Comparison of ENCODE assay signal across 8 cellular contexts in the genomic region with DNA sequence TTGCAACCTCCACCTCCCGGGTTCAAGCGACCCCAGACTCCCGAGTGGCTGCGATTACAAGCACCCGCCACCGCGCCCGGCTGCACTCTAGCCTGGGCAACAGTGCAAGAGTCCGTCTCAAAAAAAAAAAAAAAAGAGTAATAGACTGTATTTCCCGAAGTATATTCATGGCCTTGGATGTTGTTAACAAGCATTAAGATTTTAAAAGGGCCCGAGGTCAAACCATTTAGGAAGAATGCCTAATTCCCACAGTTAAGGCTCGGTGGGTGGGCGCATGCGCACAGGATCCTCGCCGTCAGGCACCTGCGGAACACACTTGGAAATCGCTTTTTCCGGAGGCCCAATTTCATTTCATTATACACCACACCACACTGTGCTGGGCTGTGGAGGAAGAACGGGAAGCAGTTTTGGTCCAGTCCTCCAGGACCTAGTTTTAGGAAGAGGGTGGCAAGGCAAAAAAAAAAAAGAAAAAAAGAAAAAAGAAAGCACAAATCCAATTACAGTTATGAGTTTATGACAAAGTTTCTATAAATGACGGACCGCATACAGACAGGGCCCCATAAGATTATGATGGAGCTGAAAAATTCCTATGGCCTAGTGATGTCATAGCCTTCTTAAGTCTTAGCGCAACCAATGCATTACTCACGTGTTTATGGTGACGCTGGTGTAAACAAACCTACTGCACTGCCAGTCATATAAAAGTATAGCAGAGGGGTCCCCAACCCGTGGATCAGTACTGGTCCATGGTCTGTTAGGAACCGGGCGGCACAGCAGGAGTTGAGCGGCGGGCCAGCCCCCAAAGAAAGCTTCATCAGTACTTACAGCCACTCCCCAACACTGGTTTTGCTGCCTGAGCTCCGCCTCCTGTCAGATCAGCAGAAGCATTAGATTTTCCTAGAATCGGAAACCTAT. TPM values are rescaled to one million over a fixed set of nuclear protein-coding genes. Genes with fewer than 3 reads are reported as not detected.
A peak's percentile ranks its signal among the peaks of the same experiment; 100 is the strongest.
DNase-seq lines count a peak whose midpoint lies in the region; ATAC-seq and TF ChIP-seq lines count a peak whose summit lies in the region.

No MANE protein-coding gene starts in this region.

- H3K9ac ChIP-seq in BLaER1 (no peak overlapping the region), GM23248 (peak overlapping the region; percentile 20; the same call in 1 of the 2 replicates)

- WGBS in GM23248 (ENCODE audit: low coverage in 1 of 2, low lambda C conversion rate in 2 of 2, missing lambda C conversion rate in 2 of 2), 2 experiments: 39 to 43% methylated on average over 32 of the region's 32 CpGs
- 17 to 19% methylated on average over 32 of the region's 32 CpGs for WGBS in thyroid gland, 2 donors

- POLR2A ChIA-PET in activated B cell treated with CpG ODN at 0.5 μM for 24 hours (lab: Charles Lee): interaction anchor here (0.8 to 2.3 kb wide), 6 partner anchors 10 to 110 kb away, joined by 3 to 6 read pairs (median 4); a partner anchor contains a TSS

- H3K9me3 ChIP-seq in BLaER1 (no peaks in the 10 kb centered on the region), GM23248 (ENCODE audit: low read depth) (no peaks in the 10 kb centered on the region), mononuclear cell (ENCODE audit: low read depth, low read length) (no peaks in the 10 kb centered on the region), thyroid gland (no peaks in the 10 kb centered on the region)

- H2AFZ ChIP-seq in GM23248: peak overlapping the region; percentile 55; the same call in 1 of the 2 replicates

- no peaks in the 10 kb centered on the region for H3K36me3 Mint-ChIP-seq in activated B cell treated with CpG ODN at 0.5 μM for 24 hours (ENCODE audit: low read depth)
- H3K36me3 Mint-ChIP-seq in effector memory CD8-positive, alpha-beta T cell (ENCODE audit: insufficient read depth): peaks cover 7% of the 10 kb centered on the region

- H3K4me3 Mint-ChIP-seq in activated B cell treated with CpG ODN at 0.5 μM for 24 hours: peak overlapping the region; percentile 87
- H3K4me3 Mint-ChIP-seq in effector memory CD8-positive, alpha-beta T cell: peak overlapping the region; percentile 78 to 83

- CTCF ChIA-PET in activated B cell treated with CpG ODN at 0.5 μM for 24 hours (lab: Charles Lee): interaction anchor here (1.1 to 1.9 kb wide), 2 partner anchors 17 to 36 kb away, joined by 3 to 6 read pairs; no protein-coding TSS in a partner anchor

- DNase-seq in GM23248 (peak; percentile 38), activated B cell treated with CpG ODN at 0.5 μM for 24 hours (no peak), thyroid gland (peak; percentile 46 to 54)
- no peak for DNase-seq in effector memory CD8-positive, alpha-beta T cell

- in situ Hi-C loops in GM23248 (cut with MboI): no loop called here

- H3K27ac ChIP-seq in BLaER1 (no peak overlapping the region), GM23248 (no peak overlapping the region), thyroid gland (no peak overlapping the region)

- H3F3A ChIP-seq in GM23248 (ENCODE audit: insufficient read depth): peaks cover 10% of the 10 kb centered on the region; the same call in 1 of the 2 replicates

- intact Hi-C loops in activated B cell treated with CpG ODN at 0.5 μM for 24 hours (cut with micrococcal nuclease): loop anchor here (1.0 kb wide), 1 partner anchor 17 kb away; no protein-coding TSS in a partner anchor
- intact Hi-C loops in thyroid gland (cut with DNase I): no loop called here

- no peaks in the 10 kb centered on the region for H3K79me2 ChIP-seq in GM23248 (ENCODE audit: insufficient read depth)

- TF ChIP-seq CTCF in activated B cell treated with CpG ODN at 0.5 μM for 24 hours (IDR thresholded peaks at IDR 0.05) (no peak), thyroid gland (IDR thresholded peaks at IDR 0.05) (no peak)

- TF ChIP-seq POLR2A in thyroid gland (IDR thresholded peaks at IDR 0.05): no peak

- H3K9me2 ChIP-seq in GM23248 (ENCODE audit: insufficient read depth): no peaks in the 10 kb centered on the region

- no peak overlapping the region for H3K4me3 ChIP-seq in BLaER1
- peak overlapping the region; percentile 62 for H3K4me3 ChIP-seq in GM23248
- peak overlapping the region; percentile 34 for H3K4me3 ChIP-seq in mononuclear cell (ENCODE audit: low read length)
- peak overlapping the region in 2 of 3 donors; percentile 15 to 28 for H3K4me3 ChIP-seq in thyroid gland (replicated peaks in 1 of 3)

- H3K4me2 ChIP-seq in BLaER1 (peak overlapping the region; percentile 49), GM23248 (ENCODE audit: unreplicated experiment) (peak overlapping the region; percentile 80)

- H3K4me1 ChIP-seq in BLaER1 (peaks cover 6% of the 10 kb centered on the region; the same call in 1 of the 2 replicates), GM23248 (ENCODE audit: insufficient read depth) (peaks cover 11% of the 10 kb centered on the region), mononuclear cell (ENCODE audit: insufficient read depth, low read length) (peaks cover 13% of the 10 kb centered on the region), thyroid gland (no peaks in the 10 kb centered on the region)

- H3K27ac Mint-ChIP-seq in activated B cell treated with CpG ODN at 0.5 μM for 24 hours: no peak overlapping the region
- no peak overlapping the region for H3K27ac Mint-ChIP-seq in effector memory CD8-positive, alpha-beta T cell

- H3K27me3 ChIP-seq in BLaER1 (peaks cover 18% of the 10 kb centered on the region; the same call in 1 of the 2 replicates), GM23248 (replicated peaks; ENCODE audit: insufficient read depth) (no peaks in the 10 kb centered on the region), mononuclear cell (ENCODE audit: insufficient read depth, low read length) (peaks cover 2% of the 10 kb centered on the region), thyroid gland (no peaks in the 10 kb centered on the region)

- H3K36me3 ChIP-seq in BLaER1 (no peaks in the 10 kb centered on the region), GM23248 (ENCODE audit: low read depth) (no peaks in the 10 kb centered on the region), thyroid gland (no peaks in the 10 kb centered on the region)

- H4K20me1 ChIP-seq in BLaER1 (no peaks in the 10 kb centered on the region), GM23248 (ENCODE audit: insufficient read depth) (no peaks in the 10 kb centered on the region)

- ATAC-seq in activated B cell treated with CpG ODN at 0.5 μM for 24 hours (ENCODE audit: low read depth): peak; percentile 67
- ATAC-seq in effector memory CD8-positive, alpha-beta T cell (replicated peaks): peak; percentile 58
- no peak for ATAC-seq in HG02623 (IDR thresholded peaks at IDR 0.05; ENCODE audit: unreplicated experiment)
- no peak for ATAC-seq in GM19324 (IDR thresholded peaks at IDR 0.05; ENCODE audit: low FRiP score, unreplicated experiment)

- H3K9me3 Mint-ChIP-seq in activated B cell treated with CpG ODN at 0.5 μM for 24 hours: no peaks in the 10 kb centered on the region
- H3K9me3 Mint-ChIP-seq in effector memory CD8-positive, alpha-beta T cell: no peaks in the 10 kb centered on the region

- H3K27me3 Mint-ChIP-seq in activated B cell treated with CpG ODN at 0.5 μM for 24 hours: no peaks in the 10 kb centered on the region
- H3K27me3 Mint-ChIP-seq in effector memory CD8-positive, alpha-beta T cell: peaks cover 13 to 20% of the 10 kb centered on the region in 2 donors

- H3K4me1 Mint-ChIP-seq in activated B cell treated with CpG ODN at 0.5 μM for 24 hours: peaks cover 13% of the 10 kb centered on the region
- peaks cover 2 to 4% of the 10 kb centered on the region in 2 donors for H3K4me1 Mint-ChIP-seq in effector memory CD8-positive, alpha-beta T cell (ENCODE audit: low read depth in 2 of 2)

RNA-seq across cellular contexts. Expression of a gene that starts 38.2 kb away (rescaled TPM):
- total RNA-seq in GM23248 (2014; rRNA removed; shearing (Covaris generic)): 140 and 212 TPM in 2 replicates
- 262 and 264 TPM in 2 replicates for polyA plus RNA-seq in GM23248 (2016; fragmentation: Nextera tagmentation; extraction: Ambion mirVana)
- 600 and 642 TPM in 2 replicates for total RNA-seq in activated B cell treated with CpG ODN at 0.5 μM for 24 hours
- total RNA-seq in mononuclear cell: 399 TPM
- 100 to 1,000 TPM; 304 to 610 (median 445) TPM for total RNA-seq in thyroid gland

Comparison
In these comparisons a context has a peak if more than half of its experiments do, and no peak if none do; other contexts are left out.
1. DNase-seq: peak in GM23248 (single experiment) and thyroid gland (2 of 2); none in activated B cell treated with CpG ODN at 0.5 μM for 24 hours (single experiment) and effector memory CD8-positive, alpha-beta T cell (0 of 3).
2. ATAC-seq: peak in activated B cell treated with CpG ODN at 0.5 μM for 24 hours (single experiment) and effector memory CD8-positive, alpha-beta T cell (single experiment); none in HG02623 (single experiment) and GM19324 (single experiment).